ENCODE assay signal across 12 cellular contexts in genomic region chr14:93759781-93760307, GRCh38. TPM values are rescaled to one million over a fixed set of nuclear protein-coding genes. Genes with fewer than 3 reads are reported as not detected.
A peak's percentile ranks its signal among the peaks of the same experiment; 100 is the strongest.
DNase-seq lines count a peak whose midpoint lies in the region; ATAC-seq, FAIRE-seq and TF ChIP-seq lines count a peak whose summit lies in the region.
"Had no signal": no experiment of that assay in that cellular context is flagged by ENCODE, and none has a peak within 500 bp of the region (broad histone marks: within the 10 kb centered on the region; RNA-seq: fewer than 3 reads in every experiment).

No MANE protein-coding gene starts in this region.

- no peak for TF ChIP-seq POLR2A in heart left ventricle (IDR thresholded peaks at IDR 0.05)

- WGBS in heart left ventricle, 4 donors, result 18 to 26% (median 23%) methylated on average over 9 to 14 of the region's 14 CpGs

- H3K4me1 ChIP-seq in heart left ventricle, result peaks cover 0 to 32% (median 9%) of the 10 kb centered on the region in 12 donors
- no peaks in the 10 kb centered on the region for H3K4me1 ChIP-seq in left lung

- FAIRE-seq in D721Med (lab: Jason Lieb, UNC), result no peak
- FAIRE-seq: kidney had no signal

- H3K36me3 ChIP-seq in heart left ventricle, result no peaks in the 10 kb centered on the region
- H3K36me3 ChIP-seq in left lung, result no peaks in the 10 kb centered on the region

- H3K9me3 ChIP-seq in heart left ventricle (no peaks in the 10 kb centered on the region), left lung (no peaks in the 10 kb centered on the region)

- peak; percentile 73 to 84 (median 80) for ATAC-seq in heart left ventricle
- ATAC-seq in left lung, result no peak

- H3K27me3 ChIP-seq in heart left ventricle (no peaks in the 10 kb centered on the region), left lung (peaks cover 0 to 16% of the 10 kb centered on the region in 2 donors)

- intact Hi-C loops in heart left ventricle (cut with DNase I) (no loop called here), posterior vena cava (cut with DNase I) (no loop called here), left lung (cut with DNase I) (no loop called here)

- H3K4me3 ChIP-seq in heart left ventricle, result no peak overlapping the region
- no peak overlapping the region for H3K4me3 ChIP-seq in left lung

- TF ChIP-seq CTCF in C4-2B (conservative IDR thresholded peaks at IDR 0.05) (no peak), heart left ventricle (IDR thresholded peaks at IDR 0.05) (no peak), left lung (IDR thresholded peaks at IDR 0.05) (no peak), D721Med (IDR thresholded peaks at IDR 0.05; ENCODE audit: insufficient read depth, missing control alignments) (no peak)

- DNase-seq in NCI-H82 (lab: John Stamatoyannopoulos, UW) (peak; percentile 73), heart left ventricle (peak; percentile 28 to 92 (median 74)), posterior vena cava (ENCODE audit: low spot score) (peak; percentile 86), left lung (no peak), NCI-H345 (lab: John Stamatoyannopoulos, UW) (no peak), D721Med (ENCODE audit: insufficient read length, low spot score) (no peak), NCI-H748 treated with DMSO at 0.1 percent for 48 hours (lab: John Stamatoyannopoulos, UW) (no peak)
- DNase-seq: activated CD4-positive, alpha-beta memory T cell treated with anti-CD3 and anti-CD28 coated beads, Interleukin-2, amount 10 ng/mL, durations not matched to agents 7 days and 5 days; kidney had no signal

- peak overlapping the region; percentile 11 for H3K27ac ChIP-seq in C4-2B
- H3K27ac ChIP-seq in heart left ventricle, result peak overlapping the region in 9 of 12 donors; percentile 19 to 80 (median 65)
- no peak overlapping the region for H3K27ac ChIP-seq in left lung

RNA-seq across cellular contexts. Expression of gene PRIMA1, which starts 28.4 kb away (rescaled TPM):
- total RNA-seq in heart left ventricle (10 to 100 TPM in 3 of 9 donors, 1 to 10 TPM in 6; 1.8 to 12.2 (median 5.0) TPM), posterior vena cava (1 to 10 TPM; 5.0 to 9.6 TPM), left lung (under 1 TPM; 0.15 to 0.47 TPM)
- polyA plus RNA-seq in heart left ventricle, result 10 to 100 TPM in 1 of 2 donors, 1 to 10 TPM in 1; 1.4 to 27.5 TPM
- total RNA-seq: activated CD4-positive, alpha-beta memory T cell treated with anti-CD3 and anti-CD28 coated beads, Interleukin-2, amount 10 ng/mL, durations not matched to agents 7 days and 5 days; epithelial cell of proximal tubule had no signal
- polyA plus RNA-seq: BJ had no signal

Comparison
In these comparisons a context has a peak if more than half of its experiments do, and no peak if none do; other contexts are left out.
1. H3K27ac ChIP-seq: peak in C4-2B (single experiment) and heart left ventricle (9 of 12); none in left lung (0 of 2).
2. DNase-seq: peak in NCI-H82 (single experiment), heart left ventricle (5 of 5) and posterior vena cava (single experiment); none in left lung (0 of 2), NCI-H345 (single experiment), D721Med (single experiment) and NCI-H748 treated with DMSO at 0.1 percent for 48 hours (single experiment).